In genomic region chr14:39231751-39232553, GRCh38 we compare ENCODE assay signal across 8 cellular contexts. TPM values are rescaled to one million over a fixed set of nuclear protein-coding genes. Genes with fewer than 3 reads are reported as not detected.
DNase-seq lines count a peak whose midpoint lies in the region; ATAC-seq and TF ChIP-seq lines count a peak whose summit lies in the region.
"Not testable (repeated sequence)": the region's sequence is repeated elsewhere in the genome, so short reads cannot be mapped to it uniquely, and the experiment has no call there.

No MANE protein-coding gene starts in this region.

- not testable (repeated sequence) for H3K27ac ChIP-seq in 22Rv1; endodermal cell (ENCODE audit: low read depth, low read length); lung (ENCODE audit: low read depth in 1 of 2, low read length in 1 of 2)

- H3K27ac Mint-ChIP-seq in activated B cell treated with CpG ODN at 0.5 μM for 24 hours = not testable (repeated sequence)
- H3K27ac Mint-ChIP-seq in endodermal cell = peak overlapping the region; percentile 24

- not testable (repeated sequence) for H3K9ac ChIP-seq in endodermal cell (ENCODE audit: extremely low read depth, low read length, poor library complexity, severe bottlenecking)

- H3K9me3 ChIP-seq in endodermal cell (ENCODE audit: control insufficient read depth, low read length); lung (ENCODE audit: control insufficient read depth in 2 of 2, insufficient read depth in 1 of 2, low read length in 1 of 2): not testable (repeated sequence)

- ATAC-seq in GM21528 (IDR thresholded peaks at IDR 0.05; ENCODE audit: low FRiP score, unreplicated experiment) (peak; percentile 82), HG03280 (IDR thresholded peaks at IDR 0.05; ENCODE audit: unreplicated experiment) (peak; percentile 54), activated B cell treated with CpG ODN at 0.5 μM for 24 hours (ENCODE audit: low read depth) (peak; percentile 66)
- ATAC-seq in lung (ENCODE audit: insufficient read depth, low FRiP score) = not testable (repeated sequence)

- H3K4me1 ChIP-seq in endodermal cell (ENCODE audit: control insufficient read depth, insufficient read depth, low read length); lung (ENCODE audit: control insufficient read depth in 2 of 2, insufficient read depth in 2 of 2, low read length in 2 of 2): not testable (repeated sequence)

- not testable (repeated sequence) for H3K9me3 Mint-ChIP-seq in activated B cell treated with CpG ODN at 0.5 μM for 24 hours, endodermal cell

- not testable (repeated sequence) for H3K27me3 Mint-ChIP-seq in activated B cell treated with CpG ODN at 0.5 μM for 24 hours; endodermal cell (ENCODE audit: insufficient read depth)

- not testable (repeated sequence) for H3K4me3 Mint-ChIP-seq in activated B cell treated with CpG ODN at 0.5 μM for 24 hours, endodermal cell

- not testable (repeated sequence) for H3K36me3 ChIP-seq in endodermal cell (ENCODE audit: control insufficient read depth, insufficient read depth, low read length); lung (ENCODE audit: control insufficient read depth in 2 of 2, insufficient read depth in 2 of 2, low read length in 2 of 2)

- not testable (repeated sequence) for H3K4me3 ChIP-seq in GM12865 (ENCODE audit: low read depth, low read length); endodermal cell (ENCODE audit: low read length); lung

- peak; percentile 47 for TF ChIP-seq CTCF in 22Rv1 (IDR thresholded peaks at IDR 0.05)
- peak; percentile 42 for TF ChIP-seq CTCF in GM12865 (IDR thresholded peaks at IDR 0.05; ENCODE audit: insufficient read depth, low read depth, low read length, missing control alignments)
- not testable (repeated sequence) for TF ChIP-seq CTCF in activated B cell treated with CpG ODN at 0.5 μM for 24 hours (IDR thresholded peaks at IDR 0.05)
- peak; percentile 59 for TF ChIP-seq CTCF in endodermal cell (conservative IDR thresholded peaks at IDR 0.05)
- TF ChIP-seq CTCF in lung (IDR thresholded peaks at IDR 0.05; ENCODE audit: control extremely low read depth, extremely low read depth) = peak; percentile 10

- H3K4me1 Mint-ChIP-seq in activated B cell treated with CpG ODN at 0.5 μM for 24 hours = not testable (repeated sequence)
- peaks cover 14% of the 10 kb centered on the region for H3K4me1 Mint-ChIP-seq in endodermal cell

- DNase-seq in GM12865 (ENCODE audit: low read depth) = peak; percentile 74
- peak; percentile 3 for DNase-seq in NCI-H345 treated with DMSO at 0.1 percent for 48 hours (lab: John Stamatoyannopoulos, UW; ENCODE audit: unreplicated experiment)
- not testable (repeated sequence) for DNase-seq in activated B cell treated with CpG ODN at 0.5 μM for 24 hours; lung (ENCODE audit: low spot score)
- peak; percentile 64 for DNase-seq in endodermal cell

- POLR2A ChIA-PET in activated B cell treated with CpG ODN at 0.5 μM for 24 hours (lab: Charles Lee) = interaction anchor here (1.0 to 1.2 kb wide), 2 partner anchors 35 to 200 kb away, joined by 3 to 4 read pairs; partner anchors contain the start of gene FBXO33

- intact Hi-C loops in activated B cell treated with CpG ODN at 0.5 μM for 24 hours (cut with micrococcal nuclease) = loop anchor here (1.0 to 5.0 kb wide), 3 partner anchors 35 to 235 kb away; no protein-coding TSS in a partner anchor

- 88 to 98% methylated on average over 5 to 9 of the region's 11 CpGs for WGBS in endodermal cell (ENCODE audit: insufficient coverage in 1 of 2, insufficient read length in 1 of 2), 2 experiments
- 84 to 86% methylated on average over 11 of the region's 11 CpGs for WGBS in lung, 2 donors

- not testable (repeated sequence) for H3K27me3 ChIP-seq in endodermal cell (ENCODE audit: control insufficient read depth, insufficient read depth, low read length, poor library complexity, severe bottlenecking); lung (ENCODE audit: control insufficient read depth, insufficient read depth)

- H3K36me3 Mint-ChIP-seq in activated B cell treated with CpG ODN at 0.5 μM for 24 hours (ENCODE audit: low read depth); endodermal cell (ENCODE audit: low read depth): not testable (repeated sequence)

- CTCF ChIA-PET in activated B cell treated with CpG ODN at 0.5 μM for 24 hours (lab: Charles Lee) = interaction anchor here (0.7 to 2.1 kb wide), 5 partner anchors 86 to 240 kb away, joined by 3 to 5 read pairs (median 3); partner anchors contain the start of gene FBXO33

RNA-seq across cellular contexts. Expression of gene MIA2, which starts 1.8 kb away (rescaled TPM):
- total RNA-seq in activated B cell treated with CpG ODN at 0.5 μM for 24 hours (22.6 and 27.1 TPM in 2 replicates), endodermal cell (10 to 100 TPM; 16.8 to 26.5 TPM), lung (10 to 100 TPM; 27.7 to 28.9 TPM)
- polyA plus RNA-seq in endodermal cell (2013, experiment 1 of 2) = 13.9 TPM
- 14.1 TPM for polyA plus RNA-seq in endodermal cell (2013, experiment 2 of 2)
- polyA plus RNA-seq in lung = 10 to 100 TPM; 24.9 to 32.2 TPM

RNA-seq across cellular contexts. Expression of gene PNN, which starts 56.9 kb away (rescaled TPM):
- 102 and 109 TPM in 2 replicates for total RNA-seq in activated B cell treated with CpG ODN at 0.5 μM for 24 hours
- total RNA-seq in endodermal cell = 100 to 1,000 TPM; 122 to 148 TPM
- polyA plus RNA-seq in endodermal cell (2013, experiment 1 of 2) = 110 TPM
- 89.9 TPM for polyA plus RNA-seq in endodermal cell (2013, experiment 2 of 2)
- total RNA-seq in lung = 10 to 100 TPM; 38.1 to 45.1 TPM
- 10 to 100 TPM; 26.8 to 37.3 TPM for polyA plus RNA-seq in lung
